8 cellular contexts compared by ENCODE assay signal in genomic region chr17:7204828-7205461, GRCh38. TPM values are rescaled to one million over a fixed set of nuclear protein-coding genes. Genes with fewer than 3 reads are reported as not detected.
A peak's percentile ranks its signal among the peaks of the same experiment; 100 is the strongest.
DNase-seq lines count a peak whose midpoint lies in the region; TF ChIP-seq lines count a peak whose summit lies in the region.

No MANE protein-coding gene starts in this region.

- 0 to 2% methylated on average over 34 of the region's 34 CpGs for WGBS in lower leg skin, 2 donors

- CTCF ChIA-PET in HEK293T (lab: Yijun Ruan, JAX): interaction anchor here (0.7 kb wide), 1 partner anchor 9 kb away, joined by 4 read pairs; no protein-coding TSS in a partner anchor

- DNase-seq in GM06990 (ENCODE audit: extremely low read depth, insufficient read length) (peak; percentile 94), HEK293T (ENCODE audit: extremely low spot score) (peak; percentile 74), NCI-H1694 treated with DMSO at 0.1 percent for 48 hours (lab: John Stamatoyannopoulos, UW) (peak; percentile 88), ecto neural progenitor cell (ENCODE audit: low spot score) (peak; percentile 99), lower leg skin (ENCODE audit: low spot score in 2 of 2) (peak; percentile 70 to 96), GDM1 (lab: John Stamatoyannopoulos, UW) (no peak)
- peak; percentile 96 for DNase-seq in activated CD4-positive, alpha-beta T cell treated with anti-CD3 and anti-CD28 coated beads, Interleukin-2, amount 50 U/mL, for 48 hours
- peak; percentile 86 to 90 for DNase-seq in stimulated activated CD4-positive, alpha-beta T cell treated with anti-CD3 and anti-CD28 coated beads, Interleukin-4, amount 100 ng/mL, for 4 hours

- H3K4me3 ChIP-seq in GM06990 (replicated peaks; ENCODE audit: low read depth, low read length) (peak overlapping the region; percentile 62), lower leg skin (ENCODE audit: low read depth, poor library complexity, severe bottlenecking) (peak overlapping the region; percentile 17)

- no peaks in the 10 kb centered on the region for H3K27me3 ChIP-seq in GM06990 (replicated peaks; ENCODE audit: control insufficient read depth, insufficient read depth, low read length)

- POLR2A ChIA-PET in HEK293T (lab: Yijun Ruan, JAX): no interaction called here

- H3K36me3 ChIP-seq in GM06990 (ENCODE audit: control insufficient read depth, insufficient read depth, low read length): no peaks in the 10 kb centered on the region

- TF ChIP-seq CTCF in GM06990 (IDR thresholded peaks at IDR 0.05; ENCODE audit: insufficient read depth, low read length, poor library complexity, severe bottlenecking): no peak
- TF ChIP-seq CTCF in lower leg skin (IDR thresholded peaks at IDR 0.05): no peak

- intact Hi-C loops in lower leg skin (cut with DNase I; ENCODE audit: low total_unique reads): no loop called here

- TF ChIP-seq POLR2A in lower leg skin (IDR thresholded peaks at IDR 0.05): no peak

TF ChIP-seq in HEK293T, 16 proteins besides CTCF, POLR2A, EP300 and RAD21:
- no peak for TF ChIP-seq L3MBTL2 (conservative IDR thresholded peaks at IDR 0.05)
- no peak for TF ChIP-seq HDGF (IDR thresholded peaks at IDR 0.05; ENCODE audit: borderline replicate concordance)
- TF ChIP-seq FOXK2 (IDR thresholded peaks at IDR 0.05): no peak

RNA-seq across cellular contexts. Expression of gene DLG4, which starts 14.7 kb away (rescaled TPM):
- 1 to 10 TPM; 2.7 to 7.7 (median 4.7) TPM for total RNA-seq in lower leg skin

RNA-seq across cellular contexts. Expression of gene ACADVL, which starts 14.8 kb away (rescaled TPM):
- 1,000 to 10,000 TPM in 1 of 4 donors, 100 to 1,000 TPM in 3; 703 to 1,179 (median 863) TPM for total RNA-seq in lower leg skin

RNA-seq across cellular contexts. Expression of gene ASGR1, which starts 25.8 kb away (rescaled TPM):
- 1 to 10 TPM; 1.3 to 6.6 (median 4.2) TPM for total RNA-seq in lower leg skin

RNA-seq across cellular contexts. Expression of gene DVL2, which starts 29.4 kb away (rescaled TPM):
- total RNA-seq in lower leg skin: 10 to 100 TPM; 51.7 to 87.5 (median 67.8) TPM

RNA-seq across cellular contexts. Expression of gene PHF23, which starts 34.3 kb away (rescaled TPM):
- 10 to 100 TPM; 23.4 to 32.5 (median 27.9) TPM for total RNA-seq in lower leg skin
